8 cellular contexts compared by ENCODE assay signal in genomic region chr17:49230636-49231562, GRCh38. TPM values are rescaled to one million over a fixed set of nuclear protein-coding genes. Genes with fewer than 3 reads are reported as not detected.
DNase-seq lines count a peak whose midpoint lies in the region; TF ChIP-seq lines count a peak whose summit lies in the region.

Gene PHOSPHO1, minus strand, starts transcription at chr17:49230787. Its CDS starts 4,096 bp downstream, at chr17:49226691.

- H3K4me3 ChIP-seq in H7 (ENCODE audit: insufficient read depth, low read depth, low read length), result peak within 1 kb of the TSS; percentile 87
- H3K4me3 ChIP-seq in MG63, result peak within 1 kb of the TSS; percentile 56
- H3K4me3 ChIP-seq in transverse colon, result peak within 1 kb of the TSS; percentile 39 to 64 (median 54)

- no peaks in the 10 kb centered on the region for H3K36me3 Mint-ChIP-seq in activated naive CD8-positive, alpha-beta T cell treated with anti-CD3 and anti-CD28 coated beads for 36 hours

- DNase-seq in EL (peak; percentile 82), H7 (peak; percentile 99), MG63 (peak; percentile 85), SKM-1 treated with dmso at 0.1 percent for 144 hours (lab: John Stamatoyannopoulos, UW; ENCODE audit: unreplicated experiment) (peak; percentile 78), cardiac septum (ENCODE audit: low spot score) (peak; percentile 97), pons (ENCODE audit: low spot score) (peak; percentile 74), transverse colon (peak; percentile 86)
- DNase-seq in activated naive CD8-positive, alpha-beta T cell treated with anti-CD3 and anti-CD28 coated beads for 36 hours, result peak; percentile 90

- peaks cover 40% of the 10 kb centered on the region for H3K27me3 ChIP-seq in H7 (ENCODE audit: control insufficient read depth, insufficient read depth, low read length)
- H3K27me3 ChIP-seq in MG63, result peaks cover 11% of the 10 kb centered on the region
- peaks cover 28% of the 10 kb centered on the region for H3K27me3 ChIP-seq in transverse colon

- no peak within 1 kb of the TSS for H3K27ac ChIP-seq in transverse colon

- H3K27me3 Mint-ChIP-seq in activated naive CD8-positive, alpha-beta T cell treated with anti-CD3 and anti-CD28 coated beads for 36 hours, result peaks cover 23% of the 10 kb centered on the region

- H3K9me3 ChIP-seq in MG63 (no peaks in the 10 kb centered on the region), transverse colon (no peaks in the 10 kb centered on the region)

- TF ChIP-seq EP300 in transverse colon (IDR thresholded peaks at IDR 0.05; ENCODE audit: low read depth), result no peak

- no peak for TF ChIP-seq POLR2A in transverse colon (IDR thresholded peaks at IDR 0.05)

- H3K9me3 Mint-ChIP-seq in activated naive CD8-positive, alpha-beta T cell treated with anti-CD3 and anti-CD28 coated beads for 36 hours, result no peaks in the 10 kb centered on the region

- peaks cover 15% of the 10 kb centered on the region for H3K4me1 Mint-ChIP-seq in activated naive CD8-positive, alpha-beta T cell treated with anti-CD3 and anti-CD28 coated beads for 36 hours

- peak within 1 kb of the TSS; percentile 83 for H3K4me3 Mint-ChIP-seq in activated naive CD8-positive, alpha-beta T cell treated with anti-CD3 and anti-CD28 coated beads for 36 hours

- H3K4me1 ChIP-seq in transverse colon, result peaks cover 9 to 22% (median 15%) of the 10 kb centered on the region in 4 donors

- intact Hi-C loops in cardiac septum (cut with DNase I), result loop anchor here (2.0 kb wide), 1 partner anchor 18 kb away; no protein-coding TSS in a partner anchor
- intact Hi-C loops in transverse colon (cut with DNase I; ENCODE audit: low total_unique reads), result no loop called here

- in situ Hi-C loops in transverse colon (cut with MboI; ENCODE audit: low pct_ligation_motif_present in 1 of 4, low pct_unique_long_range_greater_than_20kb in 1 of 4, low sequenced_read_pairs in 3 of 4), result no loop called here

- 3% methylated on average over 32 of the region's 58 CpGs; no CpG with 5 or more reads in 1 of the 2 donors for WGBS in transverse colon (ENCODE audit: low coverage in 1 of 2), 2 donors

- H3K36me3 ChIP-seq in H7 (replicated peaks; ENCODE audit: control insufficient read depth, insufficient read depth, low read length) (no peaks in the 10 kb centered on the region), MG63 (no peaks in the 10 kb centered on the region), transverse colon (no peaks in the 10 kb centered on the region)

- H3K27ac Mint-ChIP-seq in activated naive CD8-positive, alpha-beta T cell treated with anti-CD3 and anti-CD28 coated beads for 36 hours, result no peak within 1 kb of the TSS

- peak in 1 of 5 experiments; percentile 10 for TF ChIP-seq CTCF in transverse colon (IDR thresholded peaks at IDR 0.05)

RNA-seq across cellular contexts. Expression of gene PHOSPHO1, which starts in this region (rescaled TPM):
- 0.69 and 0.78 TPM in 2 replicates for total RNA-seq in H7 (2014; rRNA removed; shearing (Covaris generic))
- total RNA-seq in MG63 (2014; rRNA removed; shearing (Covaris generic); ENCODE audit: low replicate concordance), result not detected in 2 replicates
- total RNA-seq in activated naive CD8-positive, alpha-beta T cell treated with anti-CD3 and anti-CD28 coated beads for 36 hours, result not detected
- 3.8 TPM for total RNA-seq in cardiac septum
- not detected for total RNA-seq in transverse colon

Comparison
In these comparisons a context has a peak if more than half of its experiments do, and no peak if none do; other contexts are left out.
1. Peak in DNase-seq and H3K4me3 ChIP-seq in H7; RNA of the gene not detected or under 1 TPM.
2. Peak in DNase-seq and H3K4me3 ChIP-seq in MG63; RNA of the gene not detected or under 1 TPM.
3. Peak in DNase-seq in activated naive CD8-positive, alpha-beta T cell treated with anti-CD3 and anti-CD28 coated beads for 36 hours; RNA of the gene not detected or under 1 TPM.
4. Peak in DNase-seq and H3K4me3 ChIP-seq in transverse colon; RNA of the gene not detected or under 1 TPM.